ENCODE assay signal across 16 cellular contexts in the genomic region with DNA sequence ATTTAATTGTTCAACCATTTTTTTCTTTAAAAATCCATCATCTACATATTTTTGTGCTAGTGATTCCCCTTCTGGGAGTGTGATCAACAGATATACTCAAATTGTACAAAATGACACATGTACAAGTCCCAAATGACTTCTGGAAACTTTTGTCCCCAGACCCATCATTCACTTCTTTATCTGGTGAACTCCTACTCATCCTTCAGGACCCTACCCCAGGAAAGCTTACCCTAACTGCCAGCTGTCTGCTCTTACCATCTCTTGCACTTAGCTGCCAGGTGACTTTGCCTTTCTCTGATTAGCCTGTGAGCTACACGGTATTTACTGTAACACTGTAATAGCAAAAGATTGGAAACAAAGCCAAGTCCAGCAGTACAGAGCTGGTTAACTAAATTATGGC. TPM values are rescaled to one million over a fixed set of nuclear protein-coding genes. Genes with fewer than 3 reads are reported as not detected.
DNase-seq lines count a peak whose midpoint lies in the region; ATAC-seq and TF ChIP-seq lines count a peak whose summit lies in the region.
"Had no signal": no experiment of that assay in that cellular context is flagged by ENCODE, and none has a peak within 500 bp of the region (broad histone marks: within the 10 kb centered on the region; RNA-seq: fewer than 3 reads in every experiment).

No MANE protein-coding gene starts in this region.

- DNase-seq in SK-N-SH (no peak), esophagus muscularis mucosa (ENCODE audit: extremely low spot score) (no peak), trophoblast cell (no peak), AG08396 (ENCODE audit: low spot score) (no peak)
- DNase-seq: AML-193; CD8-positive, alpha-beta memory T cell; GF-D8; H7 had no signal

- H3K9me2 ChIP-seq in SK-N-SH, result no peaks in the 10 kb centered on the region

- H3K9ac ChIP-seq in SK-N-SH, result no peak overlapping the region
- H3K9ac ChIP-seq in trophoblast cell (ENCODE audit: low read length), result no peak overlapping the region
- H3K9ac ChIP-seq in stomach smooth muscle (ENCODE audit: low read length in 2 of 2), result no peak overlapping the region
- H3K9ac ChIP-seq: BLaER1 had no signal

- H2BK120ac ChIP-seq in trophoblast cell (ENCODE audit: insufficient read depth, low read length, poor library complexity), result no peak overlapping the region

- H3F3A ChIP-seq in SK-N-SH (replicated peaks; ENCODE audit: insufficient read depth), result no peaks in the 10 kb centered on the region

- 5% methylated on average over 1 of the region's 1 CpG for WGBS in SK-N-SH (ENCODE audit: low lambda C conversion rate)
- 80% methylated on average over 1 of the region's 1 CpG for WGBS in esophagus muscularis mucosa
- no CpG with 5 or more reads among the region's 1 CpG for WGBS in trophoblast cell (ENCODE audit: extremely low coverage, insufficient coverage, insufficient read length)

- H2BK5ac ChIP-seq in trophoblast cell (ENCODE audit: low read depth, low read length, poor library complexity), result no peak overlapping the region

- peaks cover 18% of the 10 kb centered on the region for H3K79me1 ChIP-seq in trophoblast cell (ENCODE audit: low read length)

- no peak overlapping the region for H2BK12ac ChIP-seq in trophoblast cell (ENCODE audit: low read length)

- TF ChIP-seq EP300 in SK-N-SH (IDR thresholded peaks at IDR 0.05; ENCODE audit: borderline replicate concordance in 1 of 2, low read depth in 1 of 2, low read length in 1 of 2) (no peak), esophagus muscularis mucosa (IDR thresholded peaks at IDR 0.05) (no peak)

- POLR2A ChIA-PET in SK-N-SH (lab: Yijun Ruan, JAX), result no interaction called here

- H2AK5ac ChIP-seq in trophoblast cell (ENCODE audit: low read length), result peak overlapping the region; percentile 35

- H3K27ac ChIP-seq in SK-N-SH (ENCODE audit: low read depth in 2 of 2, low read length in 1 of 2) (no peak overlapping the region), esophagus muscularis mucosa (replicated peaks in 1 of 4) (peak overlapping the region; percentile 73 to 81 (median 77)), trophoblast cell (ENCODE audit: low read depth, low read length) (no peak overlapping the region), stomach smooth muscle (ENCODE audit: low read length) (peak overlapping the region; percentile 24)
- H3K27ac ChIP-seq: 22Rv1, BLaER1 had no signal

- H4K20me1 ChIP-seq in SK-N-SH (ENCODE audit: insufficient read depth), result no peaks in the 10 kb centered on the region
- H4K20me1 ChIP-seq: BLaER1 had no signal

- no peak for TF ChIP-seq CTCF in SK-N-SH (IDR thresholded peaks at IDR 0.05)
- no peak for TF ChIP-seq CTCF in esophagus muscularis mucosa (IDR thresholded peaks at IDR 0.05)

- H3K23ac ChIP-seq in trophoblast cell (ENCODE audit: low read length), result no peak overlapping the region

- H3K18ac ChIP-seq in trophoblast cell (ENCODE audit: low read length), result no peak overlapping the region

- no peaks in the 10 kb centered on the region for H3K27me3 ChIP-seq in SK-N-SH (ENCODE audit: insufficient read depth)
- H3K27me3 ChIP-seq in esophagus muscularis mucosa, result no peaks in the 10 kb centered on the region
- no peaks in the 10 kb centered on the region for H3K27me3 ChIP-seq in trophoblast cell (ENCODE audit: insufficient read depth, low read length)
- H3K27me3 ChIP-seq in stomach smooth muscle (ENCODE audit: control insufficient read depth in 1 of 2, insufficient read depth in 2 of 2, low read length in 2 of 2), result no peaks in the 10 kb centered on the region

- no peaks in the 10 kb centered on the region; a peak in 1 of 4 replicates for H3K4me1 ChIP-seq in SK-N-SH (ENCODE audit: control insufficient read depth in 1 of 2, insufficient read depth in 2 of 2, low read depth in 1 of 2, low read length in 1 of 2)
- peaks cover 18 to 61% (median 48%) of the 10 kb centered on the region in 4 donors for H3K4me1 ChIP-seq in esophagus muscularis mucosa
- peaks cover 15 to 26% of the 10 kb centered on the region in 2 experiments for H3K4me1 ChIP-seq in trophoblast cell (ENCODE audit: control insufficient read depth in 1 of 2, insufficient read depth in 2 of 2, low read length in 2 of 2)
- peaks cover 43% of the 10 kb centered on the region for H3K4me1 ChIP-seq in stomach smooth muscle (ENCODE audit: control insufficient read depth, insufficient read depth, low read length)

- CTCF ChIA-PET in SK-N-SH (lab: Yijun Ruan, JAX), result interaction anchor here (1.8 to 5.0 kb wide), 4 partner anchors 11 to 179 kb away, joined by 5 to 40 read pairs (median 19); a partner anchor contains a TSS

- H2AFZ ChIP-seq in SK-N-SH (ENCODE audit: low read depth) (no peak overlapping the region), trophoblast cell (ENCODE audit: insufficient read depth, low read length, poor library complexity) (no peak overlapping the region)
- H2AFZ ChIP-seq: GM23338 had no signal

- H4K12ac ChIP-seq in trophoblast cell (ENCODE audit: low read depth, low read length), result no peak overlapping the region

- H3K4me3 ChIP-seq in SK-N-SH (ENCODE audit: low read depth in 2 of 2, low read length in 1 of 2), result no peak overlapping the region
- H3K4me3 ChIP-seq in esophagus muscularis mucosa, result no peak overlapping the region
- H3K4me3 ChIP-seq in trophoblast cell (ENCODE audit: low read depth, low read length), result no peak overlapping the region
- no peak overlapping the region for H3K4me3 ChIP-seq in stomach smooth muscle (ENCODE audit: low read length in 2 of 2)
- H3K4me3 ChIP-seq: BLaER1, GM23338 had no signal

- no peak overlapping the region for H3K14ac ChIP-seq in trophoblast cell (ENCODE audit: low read length)

- H3K4me2 ChIP-seq in SK-N-SH (no peak overlapping the region), trophoblast cell (ENCODE audit: low read length) (no peak overlapping the region)
- H3K4me2 ChIP-seq: BLaER1, GM23338 had no signal

- H3K4ac ChIP-seq in trophoblast cell (ENCODE audit: low read depth, low read length), result no peak overlapping the region

- H3K79me2 ChIP-seq in SK-N-SH (ENCODE audit: insufficient read depth) (no peaks in the 10 kb centered on the region), trophoblast cell (ENCODE audit: control insufficient read depth, insufficient read depth, low read length, poor library complexity) (peaks cover 2% of the 10 kb centered on the region)

- no peak overlapping the region for H4K91ac ChIP-seq in trophoblast cell (ENCODE audit: low read depth, low read length)

- H4K8ac ChIP-seq in trophoblast cell (ENCODE audit: low read depth, low read length), result no peak overlapping the region

- intact Hi-C loops in esophagus muscularis mucosa (cut with DNase I), result no loop called here

- no peak for TF ChIP-seq RAD21 in SK-N-SH (IDR thresholded peaks at IDR 0.05; ENCODE audit: low read length)

- H3K36me3 ChIP-seq in SK-N-SH (replicated peaks in 1 of 2; ENCODE audit: control insufficient read depth in 1 of 2, insufficient read depth in 2 of 2, low read length in 1 of 2), result no peaks in the 10 kb centered on the region
- no peaks in the 10 kb centered on the region for H3K36me3 ChIP-seq in esophagus muscularis mucosa
- H3K36me3 ChIP-seq in trophoblast cell (ENCODE audit: control insufficient read depth in 1 of 2, insufficient read depth in 2 of 2, low read length in 2 of 2), result peaks cover 1 to 4% of the 10 kb centered on the region in 2 experiments
- H3K36me3 ChIP-seq in stomach smooth muscle (ENCODE audit: control insufficient read depth in 2 of 2, insufficient read depth in 2 of 2, low read length in 2 of 2), result peaks cover 0 to 3% of the 10 kb centered on the region in 2 donors
- H3K36me3 ChIP-seq: BLaER1 had no signal

- no peak for TF ChIP-seq POLR2A in esophagus muscularis mucosa (IDR thresholded peaks at IDR 0.05; ENCODE audit: low read depth)

- ATAC-seq in SK-N-SH treated with all-trans-retinoic acid at 6 μM for 48 hours (no peak), GM21515 (IDR thresholded peaks at IDR 0.05; ENCODE audit: unreplicated experiment) (no peak), GM18517 (IDR thresholded peaks at IDR 0.05; ENCODE audit: unreplicated experiment) (no peak)
- ATAC-seq: GM23338 had no signal

- no peaks in the 10 kb centered on the region for H3K9me3 ChIP-seq in SK-N-SH
- H3K9me3 ChIP-seq in esophagus muscularis mucosa, result no peaks in the 10 kb centered on the region
- H3K9me3 ChIP-seq in trophoblast cell (ENCODE audit: insufficient read depth, low read depth, low read length), result no peaks in the 10 kb centered on the region
- no peaks in the 10 kb centered on the region for H3K9me3 ChIP-seq in stomach smooth muscle (ENCODE audit: control insufficient read depth in 2 of 2, low read length in 2 of 2)
- H3K9me3 ChIP-seq: BLaER1, Caco-2 had no signal

TF ChIP-seq in SK-N-SH treated with all-trans-retinoic acid at 6 μM for 48 hours, 23 proteins besides CTCF, POLR2A, EP300 and RAD21 (continues in another document):
- no peak for TF ChIP-seq ZC3H10 (CRISPR knock-in tag; IDR thresholded peaks at IDR 0.05)
- TF ChIP-seq ZNF70 (CRISPR knock-in tag; IDR thresholded peaks at IDR 0.05), result no peak
- TF ChIP-seq ZFP3 (CRISPR knock-in tag; IDR thresholded peaks at IDR 0.05), result peak; percentile 94
- TF ChIP-seq ESRRG (CRISPR knock-in tag; IDR thresholded peaks at IDR 0.05), result no peak

TF ChIP-seq in SK-N-SH, 30 proteins besides CTCF, POLR2A, EP300 and RAD21:
- TF ChIP-seq, protein P1, sequence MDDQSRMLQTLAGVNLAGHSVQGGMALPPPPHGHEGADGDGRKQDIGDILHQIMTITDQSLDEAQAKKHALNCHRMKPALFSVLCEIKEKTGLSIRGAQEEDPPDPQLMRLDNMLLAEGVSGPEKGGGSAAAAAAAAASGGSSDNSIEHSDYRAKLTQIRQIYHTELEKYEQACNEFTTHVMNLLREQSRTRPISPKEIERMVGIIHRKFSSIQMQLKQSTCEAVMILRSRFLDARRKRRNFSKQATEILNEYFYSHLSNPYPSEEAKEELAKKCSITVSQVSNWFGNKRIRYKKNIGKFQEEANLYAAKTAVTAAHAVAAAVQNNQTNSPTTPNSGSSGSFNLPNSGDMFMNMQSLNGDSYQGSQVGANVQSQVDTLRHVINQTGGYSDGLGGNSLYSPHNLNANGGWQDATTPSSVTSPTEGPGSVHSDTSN (IDR thresholded peaks at IDR 0.05), result no peak
- TF ChIP-seq, protein P2, sequence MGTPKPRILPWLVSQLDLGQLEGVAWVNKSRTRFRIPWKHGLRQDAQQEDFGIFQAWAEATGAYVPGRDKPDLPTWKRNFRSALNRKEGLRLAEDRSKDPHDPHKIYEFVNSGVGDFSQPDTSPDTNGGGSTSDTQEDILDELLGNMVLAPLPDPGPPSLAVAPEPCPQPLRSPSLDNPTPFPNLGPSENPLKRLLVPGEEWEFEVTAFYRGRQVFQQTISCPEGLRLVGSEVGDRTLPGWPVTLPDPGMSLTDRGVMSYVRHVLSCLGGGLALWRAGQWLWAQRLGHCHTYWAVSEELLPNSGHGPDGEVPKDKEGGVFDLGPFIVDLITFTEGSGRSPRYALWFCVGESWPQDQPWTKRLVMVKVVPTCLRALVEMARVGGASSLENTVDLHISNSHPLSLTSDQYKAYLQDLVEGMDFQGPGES (IDR thresholded peaks at IDR 0.05; ENCODE audit: low read depth, low read length), result no peak

RNA-seq across cellular contexts. Expression of a gene that starts 55.3 kb away (rescaled TPM):
- polyA plus RNA-seq in SK-N-SH (2012; rRNA removed), result 0.67 and 0.75 TPM in 2 replicates
- 0.44 and 0.58 TPM in 2 replicates for polyA plus RNA-seq in SK-N-SH (2012; cell fraction: cytosol; rRNA removed)
- 0.66 and 0.74 TPM in 2 replicates for polyA plus RNA-seq in SK-N-SH (2012; cell fraction: nucleus; rRNA removed)
- total RNA-seq in esophagus muscularis mucosa, result 100 to 1,000 TPM; 187 to 441 (median 295) TPM
- polyA plus RNA-seq in trophoblast cell (2013), result 13.7 and 14.2 TPM in 2 replicates
- total RNA-seq: CD8-positive, alpha-beta memory T cell had no signal
- polyA plus RNA-seq: CD8-positive, alpha-beta memory T cell had no signal

Comparison
In these comparisons a context has a peak if more than half of its experiments do, and no peak if none do; other contexts are left out.
1. H3K27ac ChIP-seq: peak in esophagus muscularis mucosa (4 of 4) and stomach smooth muscle (single experiment); none in SK-N-SH (0 of 2) and trophoblast cell (single experiment).